ENCODE assay signal across 2 cellular contexts in genomic region chr2:165293439-165294420, GRCh38.
A peak's percentile ranks its signal among the peaks of the same experiment; 100 is the strongest.
TF ChIP-seq lines count a peak whose summit lies in the region.

No MANE protein-coding gene starts in this region.

TF ChIP-seq in SK-N-SH, 30 proteins besides CTCF, POLR2A, EP300 and RAD21 (continued from another document):
- TF ChIP-seq USF2 (IDR thresholded peaks at IDR 0.05; ENCODE audit: borderline replicate concordance, low read depth, low read length) (no peak), IRF3 (IDR thresholded peaks at IDR 0.05; ENCODE audit: low read depth, low read length) (no peak)

TF ChIP-seq in HepG2, 621 proteins besides CTCF, POLR2A, EP300 and RAD21 (continued from another document):
- TF ChIP-seq ZBTB40 (IDR thresholded peaks at IDR 0.05) (0 out of 2 replicates have a peak, but pooled peaks have one; percentile 32), ZBTB40 (CRISPR knock-in tag; IDR thresholded peaks at IDR 0.05) (no peak), STAG1 (CRISPR knock-in tag; IDR thresholded peaks at IDR 0.05) (peak; percentile 69), GATAD2A (CRISPR knock-in tag; IDR thresholded peaks at IDR 0.05) (0 out of 2 replicates have a peak, but pooled peaks have one; percentile 14), ELF3 (CRISPR knock-in tag; IDR thresholded peaks at IDR 0.05) (peak; percentile 49), DRAP1 (CRISPR knock-in tag; IDR thresholded peaks at IDR 0.05) (0 out of 2 replicates have a peak, but pooled peaks have one; percentile 24)
